In the genomic region with DNA sequence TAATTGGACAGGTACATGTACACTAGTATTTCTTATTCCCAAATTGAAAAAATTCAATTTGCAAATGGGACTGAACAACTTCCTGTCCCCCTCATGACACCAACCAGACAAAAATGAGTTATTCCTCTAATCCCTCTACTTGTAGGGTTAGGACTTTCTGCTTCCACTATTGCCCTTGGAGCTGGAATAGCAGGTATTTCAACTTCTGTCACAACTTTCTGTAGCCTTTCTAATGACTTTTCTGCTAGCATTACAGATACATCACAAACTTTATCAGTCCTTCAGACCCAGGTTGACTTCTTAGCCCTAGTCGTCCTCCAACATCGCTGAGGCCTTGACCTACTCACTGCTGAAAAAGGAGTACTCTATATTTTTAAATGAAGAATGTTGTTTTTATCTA, we compare ENCODE assay signal across 22 cellular contexts. TPM values are rescaled to one million over a fixed set of nuclear protein-coding genes. Genes with fewer than 3 reads are reported as not detected.
"Had no signal": no experiment of that assay in that cellular context is flagged by ENCODE, and none has a peak within 500 bp of the region (broad histone marks: within the 10 kb centered on the region; RNA-seq: fewer than 3 reads in every experiment).

No MANE protein-coding gene starts in this region.

- H3K9me3 ChIP-seq: gastrocnemius medialis, heart right ventricle, left ventricle myocardium inferior, lower lobe of right lung, right atrium auricular region, suprapubic skin, thyroid gland, upper lobe of left lung, vagina had no signal

- ATAC-seq: gastrocnemius medialis, heart right ventricle had no signal

- H3K27me3 ChIP-seq: gastrocnemius medialis, heart right ventricle, right atrium auricular region, suprapubic skin, thyroid gland, upper lobe of left lung, vagina had no signal

- H3K4me3 ChIP-seq: gastrocnemius medialis, heart right ventricle, left ventricle myocardium inferior, lower lobe of right lung, right atrium auricular region, suprapubic skin, thyroid gland, upper lobe of left lung, vagina had no signal

- H3K27ac ChIP-seq: gastrocnemius medialis, heart right ventricle, left ventricle myocardium inferior, lower lobe of right lung, right atrium auricular region, thyroid gland, upper lobe of left lung, vagina had no signal

- DNase-seq: effector memory CD4-positive, alpha-beta T cell; gastrocnemius medialis; heart right ventricle; islet precursor cell; left ventricle myocardium inferior; lower lobe of right lung; mesenchymal stem cell; midbrain; naive B cell; occipital lobe; small intestine; stimulated activated CD4-positive, alpha-beta T cell treated with anti-CD3 and anti-CD28 coated beads, Interleukin-12 subunit alpha, Interleukin-12 subunit beta, amount 100 ng/mL, for 4 hours; stimulated activated naive CD4-positive, alpha-beta T cell treated with Interleukin-2 at 50 U/mL for 16 hours; thyroid gland had no signal

- H3K36me3 ChIP-seq: gastrocnemius medialis, heart right ventricle, left ventricle myocardium inferior, lower lobe of right lung, right atrium auricular region, suprapubic skin, thyroid gland, upper lobe of left lung, vagina had no signal

- H3K4me1 ChIP-seq: gastrocnemius medialis, heart right ventricle, left ventricle myocardium inferior, right atrium auricular region, thyroid gland had no signal

- FAIRE-seq: endometrium, small intestine had no signal

RNA-seq across cellular contexts. Expression of a gene that starts 6.4 kb away (rescaled TPM):
- total RNA-seq: heart right ventricle, left ventricle myocardium inferior, occipital lobe, pulmonary artery endothelial cell, thyroid gland, vagina had no signal
- polyA plus RNA-seq: heart right ventricle had no signal

RNA-seq across cellular contexts. Expression of a gene that starts 48.8 kb away (rescaled TPM):
- total RNA-seq: heart right ventricle, left ventricle myocardium inferior, pulmonary artery endothelial cell had no signal

RNA-seq across cellular contexts. Expression of a gene that starts 55.4 kb away (rescaled TPM):
- total RNA-seq: epithelial cell of proximal tubule, heart right ventricle, left ventricle myocardium inferior, lower lobe of right lung, occipital lobe, pulmonary artery endothelial cell, thyroid gland, vagina had no signal
- polyA plus RNA-seq: fibroblast of lung, heart right ventricle had no signal
